In the genomic region with DNA sequence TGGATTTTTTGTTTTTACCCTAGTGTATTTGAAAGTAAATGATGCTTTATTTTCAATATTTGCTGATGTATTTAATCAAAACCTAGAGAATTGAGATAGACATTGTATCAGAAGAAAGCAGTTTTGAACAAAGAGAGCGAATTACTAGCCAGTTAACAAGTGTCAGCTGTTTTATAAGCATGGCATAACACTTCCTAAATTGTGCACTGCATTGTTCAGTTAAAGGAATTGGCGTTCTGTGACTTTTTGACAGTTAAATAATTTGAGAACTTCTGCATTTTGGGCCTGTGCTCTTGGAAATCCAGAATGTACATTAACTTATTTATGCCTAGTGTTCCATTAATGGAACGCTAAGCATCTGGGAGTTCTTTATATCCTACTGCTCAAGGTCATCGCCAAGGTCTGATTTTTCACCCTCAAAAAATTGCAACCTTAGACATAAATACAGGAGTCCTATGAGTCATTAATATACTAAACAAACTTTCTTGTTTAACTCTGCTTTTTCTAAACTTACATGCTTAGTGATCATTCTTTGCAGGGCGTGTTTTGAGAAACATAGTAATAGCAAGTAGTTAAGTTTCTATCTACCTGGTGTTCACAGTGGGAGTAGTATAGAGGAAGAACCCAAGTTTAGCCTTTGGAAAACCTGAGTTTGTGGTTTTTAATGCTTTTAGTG, we compare ENCODE assay signal across 1 cellular context.
TF ChIP-seq lines count a peak whose summit lies in the region.

No MANE protein-coding gene starts in this region.

TF ChIP-seq in IMR-90, 13 proteins besides CTCF, POLR2A, EP300 and RAD21 (continued from another document):
- TF ChIP-seq, protein P1, sequence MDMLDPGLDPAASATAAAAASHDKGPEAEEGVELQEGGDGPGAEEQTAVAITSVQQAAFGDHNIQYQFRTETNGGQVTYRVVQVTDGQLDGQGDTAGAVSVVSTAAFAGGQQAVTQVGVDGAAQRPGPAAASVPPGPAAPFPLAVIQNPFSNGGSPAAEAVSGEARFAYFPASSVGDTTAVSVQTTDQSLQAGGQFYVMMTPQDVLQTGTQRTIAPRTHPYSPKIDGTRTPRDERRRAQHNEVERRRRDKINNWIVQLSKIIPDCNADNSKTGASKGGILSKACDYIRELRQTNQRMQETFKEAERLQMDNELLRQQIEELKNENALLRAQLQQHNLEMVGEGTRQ (IDR thresholded peaks at IDR 0.05; ENCODE audit: low read depth, low read length) = no peak
- TF ChIP-seq FOS (IDR thresholded peaks at IDR 0.05; ENCODE audit: low read depth, low read length) = peak; percentile 59; the same call in 1 of the 2 replicates
- TF ChIP-seq MAFK (IDR thresholded peaks at IDR 0.05; ENCODE audit: low read depth, low read length) = 0 out of 2 replicates have a peak, but pooled peaks have one; percentile 17
